Comparison of ENCODE assay signal across 7 cellular contexts in genomic region chr17:79127534-79128135, GRCh38.
"Had no signal": no experiment of that assay in that cellular context is flagged by ENCODE, and none has a peak within 500 bp of the region (broad histone marks: within the 10 kb centered on the region; RNA-seq: fewer than 3 reads in every experiment).

No MANE protein-coding gene starts in this region.

- H3K4me1 ChIP-seq: HAP-1 had no signal

- H3K4me3 Mint-ChIP-seq: HFFc6, IgD-negative memory B cell had no signal

- H3K36me3 Mint-ChIP-seq: IgD-negative memory B cell had no signal

- H3K27ac ChIP-seq: GM23248, HL-60 had no signal

- H3K4me3 ChIP-seq: GM23248, HAP-1 had no signal

- H2AFZ ChIP-seq: GM23248 had no signal

- H3K36me3 ChIP-seq: HAP-1 had no signal

- DNase-seq: GM23248, GOT3, HFFc6, KBM-7 had no signal

- H3K9me3 Mint-ChIP-seq: HFFc6, IgD-negative memory B cell had no signal

- H3K27ac Mint-ChIP-seq: HFFc6, IgD-negative memory B cell had no signal

- H3K9me3 ChIP-seq: HAP-1 had no signal

- H3K9ac ChIP-seq: GM23248 had no signal

- H3K4me1 Mint-ChIP-seq: IgD-negative memory B cell had no signal
